In the genomic region with DNA sequence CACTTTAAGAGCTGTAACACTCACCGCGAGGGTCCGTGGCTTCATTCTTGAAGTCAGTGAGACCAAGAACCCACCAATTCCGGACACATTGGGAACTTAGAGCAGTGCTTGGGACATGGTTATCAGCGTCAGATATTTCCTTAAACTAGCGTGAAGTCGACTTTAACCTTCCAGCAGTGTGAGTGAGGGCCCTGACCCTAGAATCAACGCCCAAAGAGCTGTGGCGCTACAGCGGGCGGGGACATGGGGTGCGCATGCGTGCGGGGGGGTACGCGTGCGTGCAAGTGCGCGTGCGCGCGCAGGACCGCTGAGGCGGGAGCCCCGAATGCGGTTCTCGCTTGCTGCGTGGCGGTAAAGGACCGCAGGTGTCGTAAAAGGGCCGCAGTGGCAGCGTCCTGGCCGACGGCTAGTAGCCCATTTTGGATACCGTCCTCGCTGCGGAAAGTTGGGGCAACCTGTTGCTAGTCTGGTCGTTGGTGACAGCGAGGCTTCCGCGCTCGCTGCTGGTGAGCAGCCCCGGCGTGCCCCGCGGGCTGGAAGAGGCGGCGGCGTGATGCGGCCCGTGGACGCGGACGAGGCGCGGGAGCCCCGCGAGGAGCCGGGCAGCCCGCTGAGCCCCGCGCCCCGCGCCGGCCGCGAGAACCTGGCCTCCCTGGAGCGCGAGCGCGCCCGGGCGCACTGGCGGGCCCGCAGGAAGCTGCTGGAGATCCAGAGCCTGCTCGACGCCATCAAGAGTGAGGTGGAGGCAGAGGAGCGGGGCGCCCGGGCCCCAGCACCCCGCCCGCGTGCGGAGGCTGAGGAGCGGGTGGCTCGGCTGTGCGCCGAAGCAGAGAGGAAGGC, we compare ENCODE assay signal across 8 cellular contexts. TPM values are rescaled to one million over a fixed set of nuclear protein-coding genes. Genes with fewer than 3 reads are reported as not detected.
A peak's percentile ranks its signal among the peaks of the same experiment; 100 is the strongest.
DNase-seq lines count a peak whose midpoint lies in the region; ATAC-seq and TF ChIP-seq lines count a peak whose summit lies in the region.

No MANE protein-coding gene starts in this region.

- H3K27ac Mint-ChIP-seq in T-helper 2 cell treated with Interferon-gamma antibody and Interleukin-4, amounts not matched to agents 5 μg/mL and 100 μg/mL, for 36 hours: peak overlapping the region; percentile 99

- H3K4me1 ChIP-seq in Karpas-422 (ENCODE audit: low read length): no peaks in the 10 kb centered on the region

- DNase-seq in GM13976 (ENCODE audit: low spot score): peak; percentile 97
- DNase-seq in NCI-H146 treated with DMSO at 0.1 percent for 48 hours (lab: John Stamatoyannopoulos, UW; ENCODE audit: unreplicated experiment): peak; percentile 79
- DNase-seq in T-helper 2 cell treated with Interferon-gamma antibody and Interleukin-4, amounts not matched to agents 5 μg/mL and 100 μg/mL, for 36 hours (ENCODE audit: low spot score): peak; percentile 95
- DNase-seq in astrocyte of the cerebellum (ENCODE audit: low read depth): peak; percentile 81
- peak; percentile 90 to 92 for DNase-seq in hippocampal formation (lab: John Stamatoyannopoulos, UW)
- DNase-seq in renal cortical epithelial cell (ENCODE audit: low read depth): peak; percentile 89
- DNase-seq in Karpas-422: no peak

- no peaks in the 10 kb centered on the region for H3K9me2 ChIP-seq in Karpas-422 (replicated peaks; ENCODE audit: insufficient read depth, low read length)

- no peak overlapping the region for H3K9ac ChIP-seq in Karpas-422 (ENCODE audit: low read length)

- H3K79me2 ChIP-seq in Karpas-422 (ENCODE audit: low read length): no peaks in the 10 kb centered on the region

- ATAC-seq in HG02798 (IDR thresholded peaks at IDR 0.05; ENCODE audit: poor library complexity, unreplicated experiment): peak; percentile 84

- H3K27me3 Mint-ChIP-seq in T-helper 2 cell treated with Interferon-gamma antibody and Interleukin-4, amounts not matched to agents 5 μg/mL and 100 μg/mL, for 36 hours (ENCODE audit: low read depth): no peaks in the 10 kb centered on the region

- no peaks in the 10 kb centered on the region for H4K20me1 ChIP-seq in Karpas-422 (ENCODE audit: insufficient read depth, low read depth, low read length)

- H3K4me2 ChIP-seq in Karpas-422 (ENCODE audit: low read depth, low read length, poor library complexity, severe bottlenecking): no peak overlapping the region

- H3K4me3 ChIP-seq in astrocyte of the cerebellum (ENCODE audit: low read depth, low read length): peak overlapping the region; percentile 58
- no peak overlapping the region for H3K4me3 ChIP-seq in Karpas-422 (ENCODE audit: low read length)

- H3K9me3 ChIP-seq in Karpas-422 (ENCODE audit: low read length): no peaks in the 10 kb centered on the region

- H3K36me3 ChIP-seq in Karpas-422 (ENCODE audit: insufficient read depth, low read length): no peaks in the 10 kb centered on the region

- TF ChIP-seq CTCF in GM13976 (IDR thresholded peaks at IDR 0.05; ENCODE audit: borderline replicate concordance, control extremely low read depth, extremely low read depth, insufficient read depth, missing control alignments) (no peak), astrocyte of the cerebellum (IDR thresholded peaks at IDR 0.05; ENCODE audit: low read depth, low read length, missing control alignments) (no peak)

- in situ Hi-C loops in GM13976 (cut with MboI; ENCODE audit: low sequenced_read_pairs, unreplicated experiment): no loop called here
- in situ Hi-C loops in astrocyte of the cerebellum (cut with HindIII; ENCODE audit: low sequenced_read_pairs): no loop called here

- no peak overlapping the region for H3K27ac ChIP-seq in Karpas-422 (ENCODE audit: low read length)

- peaks cover 44% of the 10 kb centered on the region for H3K4me1 Mint-ChIP-seq in T-helper 2 cell treated with Interferon-gamma antibody and Interleukin-4, amounts not matched to agents 5 μg/mL and 100 μg/mL, for 36 hours (ENCODE audit: low read depth)

- H3K27me3 ChIP-seq in Karpas-422 (ENCODE audit: low read length): no peaks in the 10 kb centered on the region

- no peak overlapping the region for H2AFZ ChIP-seq in Karpas-422 (ENCODE audit: low read length)

- H3K4me3 Mint-ChIP-seq in T-helper 2 cell treated with Interferon-gamma antibody and Interleukin-4, amounts not matched to agents 5 μg/mL and 100 μg/mL, for 36 hours: peak overlapping the region; percentile 93

- peaks cover 42% of the 10 kb centered on the region for H3K36me3 Mint-ChIP-seq in T-helper 2 cell treated with Interferon-gamma antibody and Interleukin-4, amounts not matched to agents 5 μg/mL and 100 μg/mL, for 36 hours (ENCODE audit: low read depth)

- no peaks in the 10 kb centered on the region for H3K9me3 Mint-ChIP-seq in T-helper 2 cell treated with Interferon-gamma antibody and Interleukin-4, amounts not matched to agents 5 μg/mL and 100 μg/mL, for 36 hours

RNA-seq across cellular contexts. Expression of gene S100P, which starts 19.8 kb away (rescaled TPM):
- 0.17 TPM in 1 of 2 replicates, not detected in the other for total RNA-seq in renal cortical epithelial cell
- not detected in 2 replicates for total RNA-seq in Karpas-422 (2014; rRNA removed; shearing (Covaris generic); ENCODE audit: low replicate concordance)

RNA-seq across cellular contexts. Expression of gene MRFAP1, which starts 33.4 kb away (rescaled TPM):
- 57.8 and 240 TPM in 2 replicates for total RNA-seq in renal cortical epithelial cell
- 28.8 and 50.7 TPM in 2 replicates for total RNA-seq in Karpas-422 (2014; rRNA removed; shearing (Covaris generic); ENCODE audit: low replicate concordance)

RNA-seq across cellular contexts. Expression of gene MRFAP1L1, which starts 35.8 kb away (rescaled TPM):
- 43.8 and 109 TPM in 2 replicates for total RNA-seq in renal cortical epithelial cell
- total RNA-seq in Karpas-422 (2014; rRNA removed; shearing (Covaris generic); ENCODE audit: low replicate concordance): 41.9 and 62.3 TPM in 2 replicates

RNA-seq across cellular contexts. Expression of gene BLOC1S4, which starts 42.1 kb away (rescaled TPM):
- 18.1 and 21.2 TPM in 2 replicates for total RNA-seq in renal cortical epithelial cell
- 13.9 and 29.1 TPM in 2 replicates for total RNA-seq in Karpas-422 (2014; rRNA removed; shearing (Covaris generic); ENCODE audit: low replicate concordance)
